In genomic region chr20:58173930-58174707, GRCh38 we compare ENCODE assay signal across 16 cellular contexts. TPM values are rescaled to one million over a fixed set of nuclear protein-coding genes. Genes with fewer than 3 reads are reported as not detected.
DNase-seq lines count a peak whose midpoint lies in the region; ATAC-seq and TF ChIP-seq lines count a peak whose summit lies in the region.
"Had no signal": no experiment of that assay in that cellular context is flagged by ENCODE, and none has a peak within 500 bp of the region (broad histone marks: within the 10 kb centered on the region; RNA-seq: fewer than 3 reads in every experiment).

No MANE protein-coding gene starts in this region.

- H3K27me3 ChIP-seq in SJSA1 (replicated peaks) (no peaks in the 10 kb centered on the region), sigmoid colon (peaks cover 0 to 3% (median 0%) of the 10 kb centered on the region in 3 donors)

- WGBS in sigmoid colon, 2 donors, result 54 to 76% methylated on average over 26 of the region's 26 CpGs

- ATAC-seq in left ventricle myocardium superior (peak; percentile 69), GM18502 (IDR thresholded peaks at IDR 0.05; ENCODE audit: poor library complexity, unreplicated experiment) (no peak), GM18858 (IDR thresholded peaks at IDR 0.05; ENCODE audit: unreplicated experiment) (no peak), GM18498 (IDR thresholded peaks at IDR 0.05; ENCODE audit: unreplicated experiment) (no peak)
- ATAC-seq: stimulated activated naive CD8-positive, alpha-beta T cell treated with anti-CD3 and anti-CD28 coated beads, Interleukin-15, amount 100 ng/mL, for 72 hours had no signal

- intact Hi-C loops in left ventricle myocardium superior (cut with micrococcal nuclease), result no loop called here
- intact Hi-C loops in sigmoid colon (cut with DNase I), result no loop called here

- no peak for TF ChIP-seq CTCF in sigmoid colon (IDR thresholded peaks at IDR 0.05)

- H3K4me1 ChIP-seq in SJSA1 (replicated peaks) (peaks cover 15% of the 10 kb centered on the region), sigmoid colon (peaks cover 0 to 11% (median 5%) of the 10 kb centered on the region in 4 donors)

- TF ChIP-seq EP300 in sigmoid colon (IDR thresholded peaks at IDR 0.05), result no peak

- H3K4me3 ChIP-seq in SJSA1 (no peak overlapping the region), sigmoid colon (peak overlapping the region in 3 of 4 donors; percentile 21 to 38 (median 38))
- H3K4me3 ChIP-seq: PC-9 had no signal

- H3K9me3 ChIP-seq in SJSA1 (replicated peaks) (no peaks in the 10 kb centered on the region), sigmoid colon (no peaks in the 10 kb centered on the region)

- no peak for TF ChIP-seq POLR2A in sigmoid colon (IDR thresholded peaks at IDR 0.05)

- no peaks in the 10 kb centered on the region for H3K36me3 ChIP-seq in SJSA1
- no peaks in the 10 kb centered on the region for H3K36me3 ChIP-seq in sigmoid colon

- H3K27ac ChIP-seq in SJSA1, result peak overlapping the region; percentile 16; the same call in 1 of the 2 replicates
- H3K27ac ChIP-seq in sigmoid colon, result peak overlapping the region; percentile 65 to 79 (median 72)
- H3K27ac ChIP-seq: PC-9 had no signal

- DNase-seq in AG20443 (ENCODE audit: low spot score) (peak; percentile 43), SJSA1 (ENCODE audit: low read depth in 1 of 2, low spot score in 2 of 2) (no peak), left ventricle myocardium superior (no peak), sigmoid colon (no peak), UCSD-AML1 (lab: John Stamatoyannopoulos, UW; ENCODE audit: unreplicated experiment) (no peak)
- DNase-seq: amniotic stem cell; GF-D8; NCI-H2081 treated with DMSO at 0.1 percent for 48 hours; PC-9; stimulated activated CD4-positive, alpha-beta T cell treated with anti-CD3 and anti-CD28 coated beads, Interleukin-2, amount 100 ng/mL, for 24 hours; stimulated activated naive CD8-positive, alpha-beta T cell treated with anti-CD3 and anti-CD28 coated beads, Interleukin-15, amount 100 ng/mL, for 72 hours had no signal

RNA-seq across cellular contexts. Expression of gene ANKRD60, which starts 54.3 kb away (rescaled TPM):
- not detected in 2 replicates for total RNA-seq in SJSA1 (2014; rRNA removed; shearing (Covaris generic))
- total RNA-seq in left ventricle myocardium superior, result not detected
- under 1 TPM in 1 of 4 donors, not detected in 3; 0.82 TPM for total RNA-seq in sigmoid colon
- not detected for polyA plus RNA-seq in sigmoid colon
- total RNA-seq: PC-9; T-helper 2 cell treated with Interferon-gamma antibody and Interleukin-4, amounts not matched to agents 100 ng/mL and 5 ng/mL, for 36 hours had no signal
- polyA plus RNA-seq: neural cell had no signal
